Comparison of ENCODE assay signal across 8 cellular contexts in genomic region chr11:69088676-69089146, GRCh38. TPM values are rescaled to one million over a fixed set of nuclear protein-coding genes. Genes with fewer than 3 reads are reported as not detected.
DNase-seq lines count a peak whose midpoint lies in the region; ATAC-seq and TF ChIP-seq lines count a peak whose summit lies in the region.

No MANE protein-coding gene starts in this region.

- H3K4me3 ChIP-seq in HFF-Myc (replicated peaks; ENCODE audit: low read depth, low read length), result no peak overlapping the region

- CTCF ChIA-PET in activated CD4-positive, alpha-beta memory T cell treated with anti-CD3 and anti-CD28 coated beads for 36 hours (lab: Charles Lee), result interaction anchor here (2.0 kb wide), 1 partner anchor 11 kb away, joined by 5 read pairs; no protein-coding TSS in a partner anchor

- H3K27me3 Mint-ChIP-seq in activated CD4-positive, alpha-beta memory T cell treated with anti-CD3 and anti-CD28 coated beads for 36 hours, result no peaks in the 10 kb centered on the region
- H3K27me3 Mint-ChIP-seq in effector memory CD8-positive, alpha-beta T cell, result no peaks in the 10 kb centered on the region
- H3K27me3 Mint-ChIP-seq in mesothelial cell of epicardium (ENCODE audit: low read depth), result no peaks in the 10 kb centered on the region

- peaks cover 7% of the 10 kb centered on the region for H3K36me3 Mint-ChIP-seq in activated CD4-positive, alpha-beta memory T cell treated with anti-CD3 and anti-CD28 coated beads for 36 hours
- peaks cover 8% of the 10 kb centered on the region for H3K36me3 Mint-ChIP-seq in effector memory CD8-positive, alpha-beta T cell (ENCODE audit: insufficient read depth)
- H3K36me3 Mint-ChIP-seq in mesothelial cell of epicardium, result peaks cover 15% of the 10 kb centered on the region

- H3K27ac ChIP-seq in C4-2B, result no peak overlapping the region

- ATAC-seq in effector memory CD8-positive, alpha-beta T cell (replicated peaks), result peak; percentile 56
- ATAC-seq in GM18520 (IDR thresholded peaks at IDR 0.05; ENCODE audit: unreplicated experiment), result no peak

- POLR2A ChIA-PET in activated CD4-positive, alpha-beta memory T cell treated with anti-CD3 and anti-CD28 coated beads for 36 hours (lab: Charles Lee), result no interaction called here

- H3K4me1 Mint-ChIP-seq in activated CD4-positive, alpha-beta memory T cell treated with anti-CD3 and anti-CD28 coated beads for 36 hours (ENCODE audit: low read depth), result no peaks in the 10 kb centered on the region
- H3K4me1 Mint-ChIP-seq in effector memory CD8-positive, alpha-beta T cell (ENCODE audit: low read depth in 2 of 2), result peaks cover 0 to 4% of the 10 kb centered on the region in 2 donors
- peaks cover 4% of the 10 kb centered on the region for H3K4me1 Mint-ChIP-seq in mesothelial cell of epicardium

- TF ChIP-seq CTCF in C4-2B (conservative IDR thresholded peaks at IDR 0.05) (peak; percentile 88), HFF-Myc (IDR thresholded peaks at IDR 0.05; ENCODE audit: low read depth, low read length, missing control alignments) (peak; percentile 70), mesothelial cell of epicardium (IDR thresholded peaks at IDR 0.05; ENCODE audit: unreplicated experiment) (peak; percentile 72)

- H3K27ac Mint-ChIP-seq in activated CD4-positive, alpha-beta memory T cell treated with anti-CD3 and anti-CD28 coated beads for 36 hours, result no peak overlapping the region
- H3K27ac Mint-ChIP-seq in effector memory CD8-positive, alpha-beta T cell, result peak overlapping the region in 1 of 2 donors; percentile 35
- H3K27ac Mint-ChIP-seq in mesothelial cell of epicardium, result no peak overlapping the region

- no peaks in the 10 kb centered on the region for H3K9me3 Mint-ChIP-seq in activated CD4-positive, alpha-beta memory T cell treated with anti-CD3 and anti-CD28 coated beads for 36 hours
- no peaks in the 10 kb centered on the region for H3K9me3 Mint-ChIP-seq in effector memory CD8-positive, alpha-beta T cell
- no peaks in the 10 kb centered on the region for H3K9me3 Mint-ChIP-seq in mesothelial cell of epicardium

- DNase-seq in HFF-Myc (ENCODE audit: extremely low read depth, low read depth) (peak; percentile 55), NCI-H748 (lab: John Stamatoyannopoulos, UW; ENCODE audit: unreplicated experiment) (peak; percentile 80), mesothelial cell of epicardium (ENCODE audit: low spot score in 2 of 2, unreplicated experiment in 2 of 2) (peak in 1 of 2 experiments; percentile 73)
- peak; percentile 72 for DNase-seq in activated CD4-positive, alpha-beta memory T cell treated with anti-CD3 and anti-CD28 coated beads for 36 hours
- DNase-seq in effector memory CD8-positive, alpha-beta T cell, result peak; percentile 40 to 42 (median 40)
- DNase-seq in stimulated activated CD8-positive, alpha-beta memory T cell treated with anti-CD3 and anti-CD28 coated beads, Interleukin-4, amount 100 ng/mL, for 4 hours (ENCODE audit: low read depth in 2 of 2, low spot score in 1 of 2), result peak; percentile 11 to 21

- intact Hi-C loops in activated CD4-positive, alpha-beta memory T cell treated with anti-CD3 and anti-CD28 coated beads for 36 hours (cut with micrococcal nuclease), result loop anchor here (10.0 kb wide), 1 partner anchor 124 kb away; no protein-coding TSS in a partner anchor

- no peak overlapping the region for H3K4me3 Mint-ChIP-seq in activated CD4-positive, alpha-beta memory T cell treated with anti-CD3 and anti-CD28 coated beads for 36 hours
- H3K4me3 Mint-ChIP-seq in effector memory CD8-positive, alpha-beta T cell, result no peak overlapping the region
- H3K4me3 Mint-ChIP-seq in mesothelial cell of epicardium, result no peak overlapping the region

RNA-seq across cellular contexts. Expression of gene TPCN2, which starts 40.0 kb away (rescaled TPM):
- 10 to 100 TPM; 12.0 to 12.8 TPM for total RNA-seq in activated CD4-positive, alpha-beta memory T cell treated with anti-CD3 and anti-CD28 coated beads for 36 hours
- 20.5 to 23.7 TPM (median 22.1 TPM) in 3 replicates for total RNA-seq in mesothelial cell of epicardium
